Comparison of ENCODE assay signal across 8 cellular contexts in genomic region chr12:114166360-114166759, GRCh38.
DNase-seq lines count a peak whose midpoint lies in the region; ATAC-seq and FAIRE-seq lines count a peak whose summit lies in the region.

No MANE protein-coding gene starts in this region.

- H3K9ac ChIP-seq in NT2/D1 (ENCODE audit: insufficient read length, low read depth), result no peak overlapping the region

- ATAC-seq in stimulated activated effector memory CD8-positive, alpha-beta T cell treated with anti-CD3 and anti-CD28 coated beads, Interleukin-12 subunit alpha, Interleukin-12 subunit beta, amount 100 ng/mL, for 72 hours, result no peak

- H3K27ac Mint-ChIP-seq in stimulated activated effector memory CD8-positive, alpha-beta T cell treated with anti-CD3 and anti-CD28 coated beads, Interleukin-12 subunit alpha, Interleukin-12 subunit beta, amount 100 ng/mL, for 72 hours, result no peak overlapping the region

- no peak overlapping the region for H3K4me3 ChIP-seq in NT2/D1 (ENCODE audit: insufficient read length, low read depth)

- H3K9me3 ChIP-seq in NT2/D1 (ENCODE audit: insufficient read depth, low read length), result no peaks in the 10 kb centered on the region

- no peaks in the 10 kb centered on the region for H3K36me3 Mint-ChIP-seq in stimulated activated effector memory CD8-positive, alpha-beta T cell treated with anti-CD3 and anti-CD28 coated beads, Interleukin-12 subunit alpha, Interleukin-12 subunit beta, amount 100 ng/mL, for 72 hours

- peak; percentile 26 for DNase-seq in NCI-H345 (lab: John Stamatoyannopoulos, UW)
- DNase-seq in NCI-H345 treated with DMSO at 0.1 percent for 48 hours (lab: John Stamatoyannopoulos, UW; ENCODE audit: unreplicated experiment), result no peak
- peak; percentile 78 for DNase-seq in NT2/D1 (ENCODE audit: low read depth, low spot score)
- peak; percentile 8 to 35 for DNase-seq in frontal cortex (ENCODE audit: low spot score in 2 of 2)
- DNase-seq in stromal cell of bone marrow (ENCODE audit: low read depth), result peak; percentile 6
- DNase-seq in Kasumi-1 (lab: John Stamatoyannopoulos, UW), result no peak
- DNase-seq in NCI-H2171 treated with DMSO at 0.1 percent for 48 hours (lab: John Stamatoyannopoulos, UW), result no peak
- no peak for DNase-seq in stimulated activated effector memory CD8-positive, alpha-beta T cell treated with anti-CD3 and anti-CD28 coated beads, Interleukin-12 subunit alpha, Interleukin-12 subunit beta, amount 100 ng/mL, for 72 hours (ENCODE audit: low spot score in 2 of 2)

- no peaks in the 10 kb centered on the region for H3K4me1 Mint-ChIP-seq in stimulated activated effector memory CD8-positive, alpha-beta T cell treated with anti-CD3 and anti-CD28 coated beads, Interleukin-12 subunit alpha, Interleukin-12 subunit beta, amount 100 ng/mL, for 72 hours

- no peaks in the 10 kb centered on the region for H3K36me3 ChIP-seq in NT2/D1 (ENCODE audit: insufficient read depth, insufficient read length, low read length)

- H3K27me3 ChIP-seq in NT2/D1 (ENCODE audit: insufficient read depth, insufficient read length), result peaks cover 11% of the 10 kb centered on the region

- no peaks in the 10 kb centered on the region for H3K4me1 ChIP-seq in NT2/D1 (ENCODE audit: insufficient read depth, insufficient read length)

- FAIRE-seq in frontal cortex (lab: Jason Lieb, UNC), result no peak

- no peak overlapping the region for H3K4me3 Mint-ChIP-seq in stimulated activated effector memory CD8-positive, alpha-beta T cell treated with anti-CD3 and anti-CD28 coated beads, Interleukin-12 subunit alpha, Interleukin-12 subunit beta, amount 100 ng/mL, for 72 hours

- no peaks in the 10 kb centered on the region for H3K9me3 Mint-ChIP-seq in stimulated activated effector memory CD8-positive, alpha-beta T cell treated with anti-CD3 and anti-CD28 coated beads, Interleukin-12 subunit alpha, Interleukin-12 subunit beta, amount 100 ng/mL, for 72 hours

Comparison
In these comparisons a context has a peak if more than half of its experiments do, and no peak if none do; other contexts are left out.
1. DNase-seq: peak in NCI-H345 (single experiment), NT2/D1 (single experiment), frontal cortex (2 of 2) and stromal cell of bone marrow (single experiment); none in NCI-H345 treated with DMSO at 0.1 percent for 48 hours (single experiment), Kasumi-1 (0 of 2), NCI-H2171 treated with DMSO at 0.1 percent for 48 hours (single experiment) and stimulated activated effector memory CD8-positive, alpha-beta T cell treated with anti-CD3 and anti-CD28 coated beads, Interleukin-12 subunit alpha, Interleukin-12 subunit beta, amount 100 ng/mL, for 72 hours (0 of 2).